ENCODE assay signal across 8 cellular contexts in genomic region chr1:15618685-15619525, GRCh38. TPM values are rescaled to one million over a fixed set of nuclear protein-coding genes. Genes with fewer than 3 reads are reported as not detected.
A peak's percentile ranks its signal among the peaks of the same experiment; 100 is the strongest.
DNase-seq lines count a peak whose midpoint lies in the region; ATAC-seq and TF ChIP-seq lines count a peak whose summit lies in the region.

No MANE protein-coding gene starts in this region.

- no peaks in the 10 kb centered on the region for H3K9me2 ChIP-seq in SK-N-SH

- H3K36me3 ChIP-seq in SK-N-SH (replicated peaks in 1 of 2; ENCODE audit: control insufficient read depth in 1 of 2, insufficient read depth in 2 of 2, low read length in 1 of 2), result peaks cover 0 to 7% of the 10 kb centered on the region in 2 experiments
- no peaks in the 10 kb centered on the region for H3K36me3 ChIP-seq in gastrocnemius medialis

- intact Hi-C loops in gastrocnemius medialis (cut with DNase I; ENCODE audit: low total_unique reads), result loop anchor here (2.0 to 5.0 kb wide), 3 partner anchors 63 to 398 kb away; partner anchors contain the start of genes HSPB7 and PLEKHM2

- no peak for TF ChIP-seq RAD21 in SK-N-SH (IDR thresholded peaks at IDR 0.05; ENCODE audit: low read length)

- peak overlapping the region; percentile 98 for H3K9ac ChIP-seq in SK-N-SH

- H2AFZ ChIP-seq in SK-N-SH (ENCODE audit: low read depth), result peak overlapping the region; percentile 79

- H3K4me3 Mint-ChIP-seq in T-cell, result peak overlapping the region; percentile 90 to 95 (median 92)

- 81% methylated on average over 26 of the region's 26 CpGs for WGBS in SK-N-SH (ENCODE audit: low lambda C conversion rate)

- peak; percentile 22 to 61 for TF ChIP-seq POLR2A in gastrocnemius medialis (IDR thresholded peaks at IDR 0.05)

- peaks cover 33% of the 10 kb centered on the region for H3F3A ChIP-seq in SK-N-SH (replicated peaks; ENCODE audit: insufficient read depth)

- peak overlapping the region; percentile 91 to 92 for H3K27ac Mint-ChIP-seq in T-cell

- H3K4me1 Mint-ChIP-seq in T-cell, result peaks cover 52 to 62% (median 53%) of the 10 kb centered on the region in 3 donors

- H3K27me3 ChIP-seq in SK-N-SH (ENCODE audit: insufficient read depth), result no peaks in the 10 kb centered on the region
- H3K27me3 ChIP-seq in gastrocnemius medialis, result no peaks in the 10 kb centered on the region

- H3K27ac ChIP-seq in SK-N-SH (ENCODE audit: low read depth in 2 of 2, low read length in 1 of 2) (peak overlapping the region; percentile 86 to 92; a peak in 3 of 4 replicates), gastrocnemius medialis (peak overlapping the region; percentile 93 to 98 (median 95))

- H3K4me1 ChIP-seq in SK-N-SH (ENCODE audit: control insufficient read depth in 1 of 2, insufficient read depth in 2 of 2, low read depth in 1 of 2, low read length in 1 of 2) (peaks cover 3 to 23% of the 10 kb centered on the region in 2 experiments), gastrocnemius medialis (peaks cover 47 to 59% of the 10 kb centered on the region in 2 donors)

- DNase-seq in SK-N-SH, result no peak
- DNase-seq in T-cell, result no peak
- DNase-seq in fibroblast of the conjunctiva (ENCODE audit: low read depth), result peak; percentile 81
- no peak for DNase-seq in gastrocnemius medialis
- DNase-seq in NCI-H2081 (lab: John Stamatoyannopoulos, UW), result no peak
- DNase-seq in NCI-H1105 (lab: John Stamatoyannopoulos, UW), result no peak

- CTCF ChIA-PET in SK-N-SH (lab: Yijun Ruan, JAX), result interaction anchor here (1.4 to 1.5 kb wide), 2 partner anchors 8 to 173 kb away, joined by 4 to 5 read pairs; no protein-coding TSS in a partner anchor
- CTCF ChIA-PET in T-cell (lab: Charles Lee), result interaction anchor here in 1 of 2 donors (0.7 kb wide), 1 partner anchor 39 kb away, joined by 3 read pairs; no protein-coding TSS in a partner anchor

- ATAC-seq in SK-N-SH treated with all-trans-retinoic acid at 6 μM for 48 hours (no peak), T-cell (replicated peaks in 1 of 4) (no peak), gastrocnemius medialis (peak; percentile 13 to 46), GM18868 (IDR thresholded peaks at IDR 0.05; ENCODE audit: unreplicated experiment) (no peak)

- TF ChIP-seq CTCF in SK-N-SH (IDR thresholded peaks at IDR 0.05) (no peak), gastrocnemius medialis (IDR thresholded peaks at IDR 0.05 in 4 of 5, conservative IDR thresholded peaks at IDR 0.05 in 1 of 5) (peak in 2 of 5 experiments; percentile 7 to 12)

- H3K9me3 Mint-ChIP-seq in T-cell, result no peaks in the 10 kb centered on the region

- no peaks in the 10 kb centered on the region for H3K27me3 Mint-ChIP-seq in T-cell

- H4K20me1 ChIP-seq in SK-N-SH (ENCODE audit: insufficient read depth), result peaks cover 31% of the 10 kb centered on the region

- POLR2A ChIA-PET in SK-N-SH (lab: Yijun Ruan, JAX), result interaction anchor here (0.7 to 1.9 kb wide), 3 partner anchors 11 to 56 kb away, joined by 3 to 7 read pairs (median 4); no protein-coding TSS in a partner anchor
- POLR2A ChIA-PET in T-cell (lab: Charles Lee), result interaction anchor here in 1 of 2 donors (0.5 to 1.0 kb wide), 3 partner anchors 25 to 136 kb away, joined by 4 to 8 read pairs (median 7); no protein-coding TSS in a partner anchor

- TF ChIP-seq EP300 in SK-N-SH (IDR thresholded peaks at IDR 0.05; ENCODE audit: borderline replicate concordance in 1 of 2, low read depth in 1 of 2, low read length in 1 of 2), result no peak

- in situ Hi-C loops in gastrocnemius medialis (cut with MboI; ENCODE audit: low sequenced_read_pairs in 4 of 4), result no loop called here

- H3K36me3 Mint-ChIP-seq in T-cell, result peaks cover 12% of the 10 kb centered on the region

- H3K9me3 ChIP-seq in SK-N-SH (no peaks in the 10 kb centered on the region), gastrocnemius medialis (no peaks in the 10 kb centered on the region)

- peak overlapping the region; percentile 92 for H3K4me2 ChIP-seq in SK-N-SH

- peak overlapping the region; percentile 89 to 96 for H3K4me3 ChIP-seq in SK-N-SH (ENCODE audit: low read depth in 2 of 2, low read length in 1 of 2)
- H3K4me3 ChIP-seq in gastrocnemius medialis, result peak overlapping the region; percentile 71 to 93 (median 82)

- H3K79me2 ChIP-seq in SK-N-SH (ENCODE audit: insufficient read depth), result peaks cover 64% of the 10 kb centered on the region

TF ChIP-seq in SK-N-SH, 30 proteins besides CTCF, POLR2A, EP300 and RAD21:
- TF ChIP-seq USF2 (IDR thresholded peaks at IDR 0.05; ENCODE audit: borderline replicate concordance, low read depth, low read length), result no peak
- TF ChIP-seq RXRA (IDR thresholded peaks at IDR 0.05; ENCODE audit: borderline replicate concordance, low read depth), result no peak
- no peak for TF ChIP-seq FOXM1 (IDR thresholded peaks at IDR 0.05; ENCODE audit: low read depth)
- TF ChIP-seq JUND (IDR thresholded peaks at IDR 0.05), result no peak
- TF ChIP-seq PBX3 (IDR thresholded peaks at IDR 0.05), result no peak
- no peak for TF ChIP-seq POLR2AphosphoS5 (IDR thresholded peaks at IDR 0.05; ENCODE audit: low read depth, low read length)
- TF ChIP-seq MXI1 (IDR thresholded peaks at IDR 0.05; ENCODE audit: low read depth, low read length), result no peak
- no peak for TF ChIP-seq GABPA (IDR thresholded peaks at IDR 0.05; ENCODE audit: low read depth)
TF ChIP-seq in SK-N-SH: peak in this region for 0.

TF ChIP-seq in SK-N-SH treated with all-trans-retinoic acid at 6 μM for 48 hours, 23 proteins besides CTCF, POLR2A, EP300 and RAD21 (continues in another document):
- no peak for TF ChIP-seq GLIS3 (CRISPR knock-in tag; IDR thresholded peaks at IDR 0.05)
- TF ChIP-seq ZC3H10 (CRISPR knock-in tag; IDR thresholded peaks at IDR 0.05), result no peak
- no peak for TF ChIP-seq CSRNP3 (CRISPR knock-in tag; IDR thresholded peaks at IDR 0.05)
- TF ChIP-seq TSHZ2 (CRISPR knock-in tag; IDR thresholded peaks at IDR 0.05), result no peak
- no peak for TF ChIP-seq RARB (CRISPR knock-in tag; IDR thresholded peaks at IDR 0.05)
- TF ChIP-seq OSR1 (CRISPR knock-in tag; IDR thresholded peaks at IDR 0.05), result no peak
- TF ChIP-seq ESRRG (CRISPR knock-in tag; IDR thresholded peaks at IDR 0.05), result no peak
- no peak for TF ChIP-seq ZNF565 (CRISPR knock-in tag; conservative IDR thresholded peaks at IDR 0.05; ENCODE audit: low read depth)
- no peak for TF ChIP-seq BACH2 (CRISPR knock-in tag; IDR thresholded peaks at IDR 0.05; ENCODE audit: borderline replicate concordance)

RNA-seq across cellular contexts. Expression of gene DDI2, which starts 1.6 kb away (rescaled TPM):
- polyA plus RNA-seq in SK-N-SH (2012; rRNA removed), result 2.8 and 3.4 TPM in 2 replicates
- polyA plus RNA-seq in SK-N-SH (2012; cell fraction: cytosol; rRNA removed), result 3.2 and 3.8 TPM in 2 replicates
- 5.8 and 7.8 TPM in 2 replicates for polyA plus RNA-seq in SK-N-SH (2012; cell fraction: nucleus; rRNA removed)
- total RNA-seq in T-cell (10 to 100 TPM; 32.4 to 62.2 (median 60.5) TPM), gastrocnemius medialis (10 to 100 TPM; 19.0 to 86.7 (median 34.2) TPM)

RNA-seq across cellular contexts. Expression of gene AGMAT, which starts 34.1 kb away (rescaled TPM):
- 0.60 and 0.66 TPM in 2 replicates for polyA plus RNA-seq in SK-N-SH (2012; rRNA removed)
- polyA plus RNA-seq in SK-N-SH (2012; cell fraction: cytosol; rRNA removed), result 0.41 and 0.68 TPM in 2 replicates
- polyA plus RNA-seq in SK-N-SH (2012; cell fraction: nucleus; rRNA removed), result 0.23 and 0.28 TPM in 2 replicates
- total RNA-seq in T-cell (10 to 100 TPM in 1 of 5 donors, 1 to 10 TPM in 4; 5.9 to 10.8 (median 8.4) TPM), gastrocnemius medialis (1 to 10 TPM in 3 of 4 donors, under 1 TPM in 1; 0.85 to 2.6 (median 2.0) TPM)

Comparison
In these comparisons a context has a peak if more than half of its experiments do, and no peak if none do; other contexts are left out.
1. ATAC-seq: peak in gastrocnemius medialis (2 of 2); none in SK-N-SH treated with all-trans-retinoic acid at 6 μM for 48 hours (single experiment), T-cell (0 of 4) and GM18868 (single experiment).